Comparison of ENCODE assay signal across 16 cellular contexts in the genomic region with DNA sequence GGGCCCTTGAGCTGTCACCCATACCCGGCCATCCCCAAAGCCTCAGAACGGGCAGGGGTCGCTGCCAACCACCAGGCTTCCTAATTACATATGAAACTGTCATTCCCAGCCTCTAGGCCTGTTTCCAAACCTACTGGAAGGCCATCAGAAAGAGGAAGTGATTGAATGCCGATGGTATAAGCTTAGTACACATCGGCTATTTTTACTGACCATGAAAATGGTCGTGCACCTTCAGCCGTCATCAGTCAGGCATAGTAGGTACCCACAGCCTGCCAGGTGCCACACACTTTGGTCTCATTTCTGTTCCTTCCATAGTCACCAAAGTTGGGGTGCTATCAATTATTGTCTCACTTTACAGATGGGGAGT. TPM values are rescaled to one million over a fixed set of nuclear protein-coding genes. Genes with fewer than 3 reads are reported as not detected.
DNase-seq lines count a peak whose midpoint lies in the region; ATAC-seq and TF ChIP-seq lines count a peak whose summit lies in the region.
"Had no signal": no experiment of that assay in that cellular context is flagged by ENCODE, and none has a peak within 500 bp of the region (broad histone marks: within the 10 kb centered on the region; RNA-seq: fewer than 3 reads in every experiment).

No MANE protein-coding gene starts in this region.

- H3K27ac Mint-ChIP-seq in CD4-positive, CD25-positive, alpha-beta regulatory T cell, result peak overlapping the region in 2 of 3 donors; percentile 32 to 65
- peak overlapping the region; percentile 77 for H3K27ac Mint-ChIP-seq in activated B cell treated with CpG ODN at 0.5 μM for 24 hours
- peak overlapping the region in 4 of 6 donors; percentile 47 to 76 (median 56) for H3K27ac Mint-ChIP-seq in naive B cell
- H3K27ac Mint-ChIP-seq in endothelial cell (ENCODE audit: unreplicated experiment), result no peak overlapping the region

- no peak for ATAC-seq in CD4-positive, CD25-positive, alpha-beta regulatory T cell (ENCODE audit: low read depth in 2 of 2)
- no peak for ATAC-seq in activated B cell treated with CpG ODN at 0.5 μM for 24 hours (ENCODE audit: low read depth)
- no peak for ATAC-seq in naive B cell (ENCODE audit: low read depth in 2 of 2)

- TF ChIP-seq CTCF in DOHH2 (IDR thresholded peaks at IDR 0.05; ENCODE audit: low read depth, low read length, poor library complexity, severe bottlenecking) (no peak), activated B cell treated with CpG ODN at 0.5 μM for 24 hours (IDR thresholded peaks at IDR 0.05) (no peak), endothelial cell (IDR thresholded peaks at IDR 0.05; ENCODE audit: unreplicated experiment) (no peak)

- H3K36me3 Mint-ChIP-seq in CD4-positive, CD25-positive, alpha-beta regulatory T cell, result peaks cover 17% of the 10 kb centered on the region
- H3K36me3 Mint-ChIP-seq in activated B cell treated with CpG ODN at 0.5 μM for 24 hours (ENCODE audit: low read depth), result peaks cover 76% of the 10 kb centered on the region
- no peaks in the 10 kb centered on the region for H3K36me3 Mint-ChIP-seq in naive B cell
- peaks cover 19% of the 10 kb centered on the region for H3K36me3 Mint-ChIP-seq in endothelial cell (ENCODE audit: low read depth, unreplicated experiment)

- H3K4me1 Mint-ChIP-seq in CD4-positive, CD25-positive, alpha-beta regulatory T cell, result peaks cover 7 to 48% (median 12%) of the 10 kb centered on the region in 4 donors
- peaks cover 38% of the 10 kb centered on the region for H3K4me1 Mint-ChIP-seq in activated B cell treated with CpG ODN at 0.5 μM for 24 hours
- H3K4me1 Mint-ChIP-seq in naive B cell, result peaks cover 29 to 34% (median 33%) of the 10 kb centered on the region in 3 donors
- H3K4me1 Mint-ChIP-seq in endothelial cell (ENCODE audit: unreplicated experiment), result no peaks in the 10 kb centered on the region

- no peak overlapping the region for H3K4me2 ChIP-seq in DOHH2 (ENCODE audit: low read length)
- H3K4me2 ChIP-seq: smooth muscle cell had no signal

- POLR2A ChIA-PET in activated B cell treated with CpG ODN at 0.5 μM for 24 hours (lab: Charles Lee), result interaction anchor here (3.1 kb wide), 1 partner anchor 11 kb away, joined by 46 read pairs; the partner anchor contains the start of gene KRI1

- no peak overlapping the region for H3K4me3 ChIP-seq in CD4-positive, CD25-positive, alpha-beta regulatory T cell (ENCODE audit: low read depth, low read length)
- H3K4me3 ChIP-seq in DOHH2 (ENCODE audit: low read length), result no peak overlapping the region
- H3K4me3 ChIP-seq: SJCRH30, smooth muscle cell had no signal

- H3K36me3 ChIP-seq in CD4-positive, CD25-positive, alpha-beta regulatory T cell (ENCODE audit: control insufficient read depth, insufficient read depth, low read length), result peaks cover 62% of the 10 kb centered on the region
- H3K36me3 ChIP-seq in DOHH2 (ENCODE audit: control insufficient read depth, low read length), result peaks cover 83% of the 10 kb centered on the region

- intact Hi-C loops in activated B cell treated with CpG ODN at 0.5 μM for 24 hours (cut with micrococcal nuclease), result no loop called here

- H3K27ac ChIP-seq in CD4-positive, CD25-positive, alpha-beta regulatory T cell (ENCODE audit: insufficient read depth, low read length, poor library complexity, severe bottlenecking), result peak overlapping the region; percentile 45
- H3K27ac ChIP-seq in DOHH2 (ENCODE audit: low read depth, low read length), result 0 out of 2 replicates have a peak overlapping the region, but pooled peaks have one; percentile 60
- H3K27ac ChIP-seq: SJCRH30 had no signal

- H3K4me3 Mint-ChIP-seq in CD4-positive, CD25-positive, alpha-beta regulatory T cell, result peak overlapping the region in 2 of 4 donors; percentile 54 to 77
- no peak overlapping the region for H3K4me3 Mint-ChIP-seq in activated B cell treated with CpG ODN at 0.5 μM for 24 hours
- no peak overlapping the region for H3K4me3 Mint-ChIP-seq in naive B cell
- no peak overlapping the region for H3K4me3 Mint-ChIP-seq in endothelial cell (ENCODE audit: unreplicated experiment)

- CTCF ChIA-PET in activated B cell treated with CpG ODN at 0.5 μM for 24 hours (lab: Charles Lee), result no interaction called here

- no peaks in the 10 kb centered on the region for H3K9me3 ChIP-seq in CD4-positive, CD25-positive, alpha-beta regulatory T cell (ENCODE audit: control insufficient read depth in 2 of 2, low read length in 2 of 2)
- no peaks in the 10 kb centered on the region for H3K9me3 ChIP-seq in DOHH2 (ENCODE audit: control insufficient read depth, insufficient read depth, low read length)
- H3K9me3 ChIP-seq: SJCRH30 had no signal

- peaks cover 41% of the 10 kb centered on the region for H3K4me1 ChIP-seq in CD4-positive, CD25-positive, alpha-beta regulatory T cell (ENCODE audit: control insufficient read depth, insufficient read depth, low read length, poor library complexity, severe bottlenecking)
- H3K4me1 ChIP-seq in DOHH2 (ENCODE audit: control insufficient read depth, low read length), result peaks cover 41% of the 10 kb centered on the region
- H3K4me1 ChIP-seq: SJCRH30 had no signal

- no peaks in the 10 kb centered on the region for H3K9me2 ChIP-seq in DOHH2 (replicated peaks; ENCODE audit: control insufficient read depth, low read length)

- H3K79me2 ChIP-seq in DOHH2 (ENCODE audit: control insufficient read depth, low read length), result no peaks in the 10 kb centered on the region

- DNase-seq in CD4-positive, CD25-positive, alpha-beta regulatory T cell, result no peak
- no peak for DNase-seq in activated B cell treated with CpG ODN at 0.5 μM for 24 hours
- no peak for DNase-seq in naive B cell
- no peak for DNase-seq in endothelial cell (ENCODE audit: low spot score)
- DNase-seq in NOMO-1 (lab: John Stamatoyannopoulos, UW; ENCODE audit: unreplicated experiment in 2 of 2), result no peak
- DNase-seq in hepatic stellate cell (ENCODE audit: low spot score), result no peak
- no peak for DNase-seq in NCI-H2196 treated with DMSO at 0.1 percent for 48 hours (lab: John Stamatoyannopoulos, UW; ENCODE audit: unreplicated experiment)
- DNase-seq: activated CD8-positive, alpha-beta memory T cell treated with anti-CD3 and anti-CD28 coated beads, Interleukin-2, amount 50 U/mL, for 48 hours; erythroblast; HCEC 1CT; head of caudate nucleus; IMR-90; NCI-H1105 had no signal

- no peaks in the 10 kb centered on the region for H4K20me1 ChIP-seq in DOHH2 (ENCODE audit: control insufficient read depth, insufficient read depth, low read depth, low read length)

- no peaks in the 10 kb centered on the region for H3K27me3 ChIP-seq in CD4-positive, CD25-positive, alpha-beta regulatory T cell (ENCODE audit: control insufficient read depth, insufficient read depth, low read length)
- H3K27me3 ChIP-seq in DOHH2 (ENCODE audit: control insufficient read depth, low read length), result no peaks in the 10 kb centered on the region
- H3K27me3 ChIP-seq: SJCRH30 had no signal

- H3F3A ChIP-seq in DOHH2 (ENCODE audit: control insufficient read depth, insufficient read depth), result peaks cover 22% of the 10 kb centered on the region

- no peaks in the 10 kb centered on the region for H3K27me3 Mint-ChIP-seq in CD4-positive, CD25-positive, alpha-beta regulatory T cell
- no peaks in the 10 kb centered on the region for H3K27me3 Mint-ChIP-seq in activated B cell treated with CpG ODN at 0.5 μM for 24 hours
- no peaks in the 10 kb centered on the region for H3K27me3 Mint-ChIP-seq in naive B cell
- peaks cover 2% of the 10 kb centered on the region for H3K27me3 Mint-ChIP-seq in endothelial cell (ENCODE audit: unreplicated experiment)

- no peaks in the 10 kb centered on the region for H3K9me3 Mint-ChIP-seq in CD4-positive, CD25-positive, alpha-beta regulatory T cell
- no peaks in the 10 kb centered on the region for H3K9me3 Mint-ChIP-seq in activated B cell treated with CpG ODN at 0.5 μM for 24 hours
- H3K9me3 Mint-ChIP-seq in naive B cell, result no peaks in the 10 kb centered on the region
- H3K9me3 Mint-ChIP-seq in endothelial cell (ENCODE audit: unreplicated experiment), result no peaks in the 10 kb centered on the region

RNA-seq across cellular contexts. Expression of gene KRI1, which starts 10.2 kb away (rescaled TPM):
- 34.6 TPM for total RNA-seq in CD4-positive, CD25-positive, alpha-beta regulatory T cell
- 10 to 100 TPM in 3 of 4 donors, 1 to 10 TPM in 1; 8.6 to 13.8 (median 12.0) TPM for polyA plus RNA-seq in CD4-positive, CD25-positive, alpha-beta regulatory T cell
- total RNA-seq in activated B cell treated with CpG ODN at 0.5 μM for 24 hours (44.7 and 48.1 TPM in 2 replicates), endothelial cell (ENCODE audit: unreplicated experiment) (25.2 TPM)
- 10 to 100 TPM; 10.6 to 47.6 (median 16.5) TPM for polyA plus RNA-seq in naive B cell (ENCODE audit: low read depth in 6 of 6)

RNA-seq across cellular contexts. Expression of gene ATG4D, which starts 11.9 kb away (rescaled TPM):
- 62.4 TPM for total RNA-seq in CD4-positive, CD25-positive, alpha-beta regulatory T cell
- polyA plus RNA-seq in CD4-positive, CD25-positive, alpha-beta regulatory T cell, result 10 to 100 TPM; 14.0 to 17.0 (median 14.7) TPM
- total RNA-seq in activated B cell treated with CpG ODN at 0.5 μM for 24 hours (37.8 and 39.1 TPM in 2 replicates), endothelial cell (ENCODE audit: unreplicated experiment) (11.8 TPM)
- 10 to 100 TPM in 2 of 6 donors, 1 to 10 TPM in 4; 1.7 to 20.7 (median 9.4) TPM for polyA plus RNA-seq in naive B cell (ENCODE audit: low read depth in 6 of 6)

RNA-seq across cellular contexts. Expression of gene CDKN2D, which starts 13.2 kb away (rescaled TPM):
- 57.0 TPM for total RNA-seq in CD4-positive, CD25-positive, alpha-beta regulatory T cell
- polyA plus RNA-seq in CD4-positive, CD25-positive, alpha-beta regulatory T cell, result 100 to 1,000 TPM in 3 of 4 donors, 10 to 100 TPM in 1; 92.6 to 125 (median 113) TPM
- total RNA-seq in activated B cell treated with CpG ODN at 0.5 μM for 24 hours (10.1 and 10.9 TPM in 2 replicates), endothelial cell (ENCODE audit: unreplicated experiment) (8.1 TPM)
- polyA plus RNA-seq in naive B cell (ENCODE audit: low read depth in 6 of 6), result 100 to 1,000 TPM; 110 to 209 (median 153) TPM

RNA-seq across cellular contexts. Expression of gene AP1M2, which starts 31.5 kb away (rescaled TPM):
- total RNA-seq in CD4-positive, CD25-positive, alpha-beta regulatory T cell, result not detected
- polyA plus RNA-seq in CD4-positive, CD25-positive, alpha-beta regulatory T cell, result not detected
- total RNA-seq in activated B cell treated with CpG ODN at 0.5 μM for 24 hours (not detected in 2 replicates), endothelial cell (ENCODE audit: unreplicated experiment) (7.5 TPM)
- under 1 TPM in 2 of 6 donors, not detected in 4; 0.66 to 0.94 TPM for polyA plus RNA-seq in naive B cell (ENCODE audit: low read depth in 6 of 6)
- total RNA-seq: IMR-90 had no signal

RNA-seq across cellular contexts. Expression of gene S1PR5, which starts 38.3 kb away (rescaled TPM):
- not detected for total RNA-seq in CD4-positive, CD25-positive, alpha-beta regulatory T cell
- polyA plus RNA-seq in CD4-positive, CD25-positive, alpha-beta regulatory T cell, result under 1 TPM in 3 of 4 donors, not detected in 1; 0.17 to 0.31 (median 0.30) TPM
- total RNA-seq in activated B cell treated with CpG ODN at 0.5 μM for 24 hours (0.12 TPM in 1 of 2 replicates, not detected in the other), endothelial cell (ENCODE audit: unreplicated experiment) (not detected)
- polyA plus RNA-seq in naive B cell (ENCODE audit: low read depth in 6 of 6), result under 1 TPM in 5 of 6 donors, not detected in 1; 0.24 to 0.96 (median 0.75) TPM
